In the genomic region with DNA sequence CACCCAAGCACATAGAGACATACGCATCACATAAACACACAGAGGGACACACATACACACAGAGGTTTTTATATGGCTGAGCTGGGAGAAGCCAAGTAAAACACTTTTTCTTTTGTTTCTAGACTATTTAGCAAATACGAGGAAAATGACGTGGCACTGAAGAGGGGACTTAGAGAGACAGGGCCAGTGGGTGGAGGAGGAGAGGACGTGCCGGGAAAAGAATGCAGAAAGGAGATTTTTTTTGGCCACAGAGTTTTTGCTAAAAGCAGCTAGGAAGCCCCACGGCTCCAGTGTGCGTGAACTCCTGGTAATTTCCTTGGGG, we compare ENCODE assay signal across 8 cellular contexts.
DNase-seq lines count a peak whose midpoint lies in the region; TF ChIP-seq lines count a peak whose summit lies in the region.

No MANE protein-coding gene starts in this region.

- no peak for TF ChIP-seq POLR2A in stomach (IDR thresholded peaks at IDR 0.05)

- intact Hi-C loops in stomach (cut with DNase I; ENCODE audit: low total_unique reads), result no loop called here

- H3K9ac ChIP-seq in SK-N-SH, result peak overlapping the region; percentile 91

- H3K9me3 ChIP-seq in SK-N-SH (no peaks in the 10 kb centered on the region), stomach (no peaks in the 10 kb centered on the region)

- H2AFZ ChIP-seq in SK-N-SH (ENCODE audit: low read depth), result no peak overlapping the region; the same call in 1 of the 2 replicates

- DNase-seq in DMS153 (lab: John Stamatoyannopoulos, UW) (peak; percentile 47), DMS153 treated with DMSO at 0.1 percent for 48 hours (lab: John Stamatoyannopoulos, UW; ENCODE audit: unreplicated experiment) (no peak), SK-N-SH (no peak), foreskin fibroblast (no peak), stomach (no peak), germinal center (ENCODE audit: low spot score) (no peak), D341Med (ENCODE audit: low spot score) (no peak), amygdala (lab: John Stamatoyannopoulos, UW) (no peak)

- TF ChIP-seq CTCF in SK-N-SH (IDR thresholded peaks at IDR 0.05), result no peak
- no peak for TF ChIP-seq CTCF in foreskin fibroblast (IDR thresholded peaks at IDR 0.05; ENCODE audit: low read depth, low read length)
- no peak for TF ChIP-seq CTCF in stomach (IDR thresholded peaks at IDR 0.05)

- TF ChIP-seq EP300 in SK-N-SH (IDR thresholded peaks at IDR 0.05; ENCODE audit: borderline replicate concordance in 1 of 2, low read depth in 1 of 2, low read length in 1 of 2) (no peak), stomach (IDR thresholded peaks at IDR 0.05) (no peak)

- H3K4me2 ChIP-seq in SK-N-SH, result peak overlapping the region; percentile 76

- peak overlapping the region; percentile 66 to 99 for H3K27ac ChIP-seq in SK-N-SH (ENCODE audit: low read depth in 2 of 2, low read length in 1 of 2)
- peak overlapping the region; percentile 58 to 85 (median 82) for H3K27ac ChIP-seq in stomach

- H4K20me1 ChIP-seq in SK-N-SH (ENCODE audit: insufficient read depth), result no peaks in the 10 kb centered on the region

- H3K9me2 ChIP-seq in SK-N-SH, result no peaks in the 10 kb centered on the region

- H3K4me1 ChIP-seq in SK-N-SH (ENCODE audit: control insufficient read depth in 1 of 2, insufficient read depth in 2 of 2, low read depth in 1 of 2, low read length in 1 of 2) (peaks cover 16 to 40% of the 10 kb centered on the region in 2 experiments; a peak in 3 of 4 replicates), stomach (peaks cover 0 to 25% (median 6%) of the 10 kb centered on the region in 4 donors)

- H3K36me3 ChIP-seq in SK-N-SH (replicated peaks in 1 of 2; ENCODE audit: control insufficient read depth in 1 of 2, insufficient read depth in 2 of 2, low read length in 1 of 2) (no peaks in the 10 kb centered on the region), stomach (no peaks in the 10 kb centered on the region)

- H3F3A ChIP-seq in SK-N-SH (replicated peaks; ENCODE audit: insufficient read depth), result peaks cover 42% of the 10 kb centered on the region

- CTCF ChIA-PET in SK-N-SH (lab: Yijun Ruan, JAX), result no interaction called here

- 16% methylated on average over 7 of the region's 7 CpGs for WGBS in SK-N-SH (ENCODE audit: low lambda C conversion rate)
- 30 to 45% (median 42%) methylated on average over 7 of the region's 7 CpGs for WGBS in stomach, 5 donors

- POLR2A ChIA-PET in SK-N-SH (lab: Yijun Ruan, JAX), result no interaction called here

- no peak for TF ChIP-seq RAD21 in SK-N-SH (IDR thresholded peaks at IDR 0.05; ENCODE audit: low read length)

- peak overlapping the region; percentile 13 to 40; a peak in 3 of 4 replicates for H3K4me3 ChIP-seq in SK-N-SH (ENCODE audit: low read depth in 2 of 2, low read length in 1 of 2)
- peak overlapping the region; percentile 34 to 48 for H3K4me3 ChIP-seq in foreskin fibroblast (ENCODE audit: low read depth in 1 of 2, low read length in 2 of 2)
- peak overlapping the region in 3 of 4 donors; percentile 10 to 28 (median 22) for H3K4me3 ChIP-seq in stomach

- no peaks in the 10 kb centered on the region for H3K27me3 ChIP-seq in SK-N-SH (ENCODE audit: insufficient read depth)
- H3K27me3 ChIP-seq in stomach, result no peaks in the 10 kb centered on the region

- H3K79me2 ChIP-seq in SK-N-SH (ENCODE audit: insufficient read depth), result no peaks in the 10 kb centered on the region

TF ChIP-seq in SK-N-SH, 30 proteins besides CTCF, POLR2A, EP300 and RAD21:
- TF ChIP-seq, protein P1, sequence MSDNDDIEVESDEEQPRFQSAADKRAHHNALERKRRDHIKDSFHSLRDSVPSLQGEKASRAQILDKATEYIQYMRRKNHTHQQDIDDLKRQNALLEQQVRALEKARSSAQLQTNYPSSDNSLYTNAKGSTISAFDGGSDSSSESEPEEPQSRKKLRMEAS (IDR thresholded peaks at IDR 0.05; ENCODE audit: low read depth), result 0 out of 2 replicates have a peak, but pooled peaks have one; percentile 6
- no peak for TF ChIP-seq IRF3 (IDR thresholded peaks at IDR 0.05; ENCODE audit: low read depth, low read length)
